Comparison of ENCODE assay signal across 20 cellular contexts in genomic region chr21:37874904-37875780, GRCh38. TPM values are rescaled to one million over a fixed set of nuclear protein-coding genes. Genes with fewer than 3 reads are reported as not detected.
"Had no signal": no experiment of that assay in that cellular context is flagged by ENCODE, and none has a peak within 500 bp of the region (broad histone marks: within the 10 kb centered on the region; RNA-seq: fewer than 3 reads in every experiment).

No MANE protein-coding gene starts in this region.

- H3K4me3 ChIP-seq: cardiac muscle cell, gastrocnemius medialis, heart right ventricle, pancreas, sigmoid colon had no signal

- H3K27me3 ChIP-seq: cardiac muscle cell, pancreas had no signal

- H3K9me3 ChIP-seq: gastrocnemius medialis, heart right ventricle, pancreas, sigmoid colon had no signal

- ATAC-seq: esophagus mucosa; gastrocnemius medialis; naive thymus-derived CD8-positive, alpha-beta T cell; pancreas; WTC11 had no signal

- H3K4me1 ChIP-seq: gastrocnemius medialis, heart right ventricle, pancreas, sigmoid colon had no signal

- H3K36me3 ChIP-seq: cardiac muscle cell, gastrocnemius medialis, heart right ventricle, pancreas, sigmoid colon had no signal

- DNase-seq: activated CD4-positive, alpha-beta memory T cell treated with anti-CD3 and anti-CD28 coated beads for 36 hours; activated CD4-positive, alpha-beta T cell treated with anti-CD3 and anti-CD28 coated beads for 4 hours; activated gamma-delta T cell treated with Interleukin-2 at 50 U/mL for 16 hours; activated T-cell treated with anti-CD3 and anti-CD28 coated beads for 4 hours; effector CD8-positive, alpha-beta T cell; gastrocnemius medialis; heart right ventricle; naive thymus-derived CD8-positive, alpha-beta T cell; pancreas; sigmoid colon; stimulated activated CD4-positive, alpha-beta T cell treated with anti-CD3 and anti-CD28 coated beads, Interleukin-12 subunit alpha, Interleukin-12 subunit beta, amount 100 ng/mL, for 4 hours; stimulated activated CD4-positive, alpha-beta T cell treated with anti-CD3 and anti-CD28 coated beads, Interleukin-1b, Interleukin-23, amount 100 ng/mL, for 48 hours; stimulated activated CD8-positive, alpha-beta memory T cell treated with anti-CD3 and anti-CD28 coated beads, Interleukin-4, amount 100 ng/mL, for 48 hours; stimulated activated naive CD4-positive, alpha-beta T cell had no signal

- FAIRE-seq: pancreas had no signal

- H3K27ac ChIP-seq: cardiac muscle cell, gastrocnemius medialis, heart right ventricle, pancreas, sigmoid colon had no signal

RNA-seq across cellular contexts. Expression of gene KCNJ6, which starts 41.1 kb away (rescaled TPM):
- total RNA-seq: activated CD4-positive, alpha-beta memory T cell treated with anti-CD3 and anti-CD28 coated beads for 36 hours; activated T-helper 1 cell treated with anti-CD3 and anti-CD28 coated beads, Interleukin-12 subunit alpha, Interleukin-12 subunit beta, Interleukin-2, Interleukin-4 antibody, amounts not matched to agents 30 ng/mL and 10 ng/mL and 1 ng/mL, durations not matched to agents 14 hours and 24 hours and 36 hours; cardiac muscle cell; esophagus mucosa; gastrocnemius medialis; heart right ventricle; liver; naive thymus-derived CD8-positive, alpha-beta T cell; ureter had no signal
- polyA plus RNA-seq: cardiac muscle cell; heart right ventricle; naive thymus-derived CD8-positive, alpha-beta T cell had no signal
